In genomic region chr1:30248373-30248772, GRCh38 we compare ENCODE assay signal across 9 cellular contexts.
"Had no signal": no experiment of that assay in that cellular context is flagged by ENCODE, and none has a peak within 500 bp of the region (broad histone marks: within the 10 kb centered on the region; RNA-seq: fewer than 3 reads in every experiment).

No MANE protein-coding gene starts in this region.

- H3K4me1 Mint-ChIP-seq: IgD-negative memory B cell had no signal

- ATAC-seq: HCT116, HepG2 had no signal

- H3K36me3 Mint-ChIP-seq: IgD-negative memory B cell had no signal

- H3K9me3 Mint-ChIP-seq: IgD-negative memory B cell had no signal

- H3K27ac Mint-ChIP-seq: IgD-negative memory B cell had no signal

- H3K9me3 ChIP-seq: HAP-1 had no signal

- H3K4me3 ChIP-seq: GM23248, HAP-1 had no signal

- H3K4me1 ChIP-seq: HAP-1 had no signal

- DNase-seq: GM23248, GOT3, H7, KBM-7 had no signal

- H3K4me3 Mint-ChIP-seq: IgD-negative memory B cell had no signal

- H3K9ac ChIP-seq: GM23248 had no signal

- H3K36me3 ChIP-seq: HAP-1 had no signal

- H2AFZ ChIP-seq: GM23248 had no signal

- H3K27ac ChIP-seq: GM23248, HL-60 had no signal
